In genomic region chr13:100100115-100100879, GRCh38 we compare ENCODE assay signal across 10 cellular contexts. TPM values are rescaled to one million over a fixed set of nuclear protein-coding genes. Genes with fewer than 3 reads are reported as not detected.
DNase-seq lines count a peak whose midpoint lies in the region; ATAC-seq, FAIRE-seq and TF ChIP-seq lines count a peak whose summit lies in the region.
"Had no signal": no experiment of that assay in that cellular context is flagged by ENCODE, and none has a peak within 500 bp of the region (broad histone marks: within the 10 kb centered on the region; RNA-seq: fewer than 3 reads in every experiment).

No MANE protein-coding gene starts in this region.

- no peak overlapping the region for H2AFZ ChIP-seq in K562 (ENCODE audit: low read depth, low read length)

- intact Hi-C loops in K562 (cut with micrococcal nuclease) (no loop called here), stomach (cut with DNase I; ENCODE audit: low total_unique reads) (no loop called here)

- no peak for TF ChIP-seq POLR2A in K562 (conservative IDR thresholded peaks at IDR 0.05)
- TF ChIP-seq POLR2A in stomach (IDR thresholded peaks at IDR 0.05): no peak

- peak; percentile 11 for FAIRE-seq in K562 (lab: Jason Lieb, UNC)

- no peak for TF ChIP-seq EP300 in K562 (IDR thresholded peaks at IDR 0.05; ENCODE audit: low read length)
- no peak for TF ChIP-seq EP300 in stomach (IDR thresholded peaks at IDR 0.05)

- no peak overlapping the region for H3K9ac ChIP-seq in K562 (ENCODE audit: insufficient read depth in 1 of 2, low read depth in 2 of 2, low read length in 2 of 2)

- H3K79me2 ChIP-seq in K562 (ENCODE audit: control insufficient read depth, insufficient read depth, low read length): no peaks in the 10 kb centered on the region

- H3K9me3 ChIP-seq in K562 (replicated peaks; ENCODE audit: control insufficient read depth, insufficient read depth, low read depth, low read length) (no peaks in the 10 kb centered on the region), stomach (no peaks in the 10 kb centered on the region), BE2C (no peaks in the 10 kb centered on the region)

- H3K27ac ChIP-seq in K562 (ENCODE audit: extremely low read depth, low read depth, low read length) (peak overlapping the region; percentile 48; the same call in 1 of the 3 replicates), stomach (peak overlapping the region; percentile 45 to 80 (median 71))

- H3K4me3 ChIP-seq in K562 (no peak overlapping the region), kidney epithelial cell (ENCODE audit: low read depth, low read length) (no peak overlapping the region), stomach (no peak overlapping the region), BE2C (ENCODE audit: low read depth, low read length) (no peak overlapping the region)

- H4K20me1 ChIP-seq in K562 (replicated peaks; ENCODE audit: control insufficient read depth, insufficient read depth, low read length): no peaks in the 10 kb centered on the region

- H3K9me1 ChIP-seq in K562 (ENCODE audit: control insufficient read depth, insufficient read depth, low read length): no peaks in the 10 kb centered on the region

- H3K4me2 ChIP-seq in K562 (ENCODE audit: insufficient read depth, low read length): no peak overlapping the region

- peak; percentile 42 for DNase-seq in HK-2 (ENCODE audit: unreplicated experiment)
- peak in 1 of 4 experiments; percentile 9 for DNase-seq in K562 (ENCODE audit: extremely low read depth in 1 of 4, low spot score in 3 of 4)
- DNase-seq in kidney epithelial cell (ENCODE audit: low read depth): peak; percentile 82
- peak; percentile 53 for DNase-seq in stomach
- DNase-seq in BE2C: no peak
- no peak for DNase-seq in activated CD4-positive, alpha-beta T cell treated with anti-CD3 and anti-CD28 coated beads for 4 hours
- DNase-seq: activated CD4-positive, alpha-beta T cell treated with anti-CD3 and anti-CD28 coated beads, Interleukin-2, amount 50 U/mL, for 1 hour; KG1 had no signal

- H3K4me1 ChIP-seq in K562 (replicated peaks in 1 of 2; ENCODE audit: control insufficient read depth in 2 of 2, insufficient read depth in 2 of 2, low read length in 2 of 2) (peaks cover 3 to 4% of the 10 kb centered on the region in 2 experiments; a peak in 2 of 5 replicates), stomach (peaks cover 26 to 60% (median 42%) of the 10 kb centered on the region in 4 donors), BE2C (no peaks in the 10 kb centered on the region)

- POLR2A ChIA-PET in K562 (lab: Yijun Ruan, JAX): no interaction called here

- WGBS in K562 (ENCODE audit: insufficient coverage, low coverage, missing lambda C conversion rate): 17% methylated on average over 8 of the region's 10 CpGs
- WGBS in stomach, 5 donors: 26 to 37% (median 34%) methylated on average over 10 of the region's 10 CpGs

- in situ Hi-C loops in K562 (cut with MboI): no loop called here

- BruUV-seq in K562 (replicated peaks; lab: Mats Ljungman, UMichigan): no TSS peak

- H3K27me3 ChIP-seq in K562 (ENCODE audit: control insufficient read depth in 2 of 2, insufficient read depth in 2 of 2, low read length in 2 of 2) (no peaks in the 10 kb centered on the region), kidney epithelial cell (ENCODE audit: control insufficient read depth, insufficient read depth, low read length) (no peaks in the 10 kb centered on the region), stomach (no peaks in the 10 kb centered on the region), BE2C (no peaks in the 10 kb centered on the region)

- TF ChIP-seq RAD21 in K562 (CRISPR knock-in tag; conservative IDR thresholded peaks at IDR 0.05 in 1 of 2, IDR thresholded peaks at IDR 0.05 in 1 of 2): no peak

- no peak for TF ChIP-seq CTCF in K562 (IDR thresholded peaks at IDR 0.05 in 2 of 3, conservative IDR thresholded peaks at IDR 0.05 in 1 of 3; ENCODE audit: insufficient read depth in 2 of 3, low read depth in 1 of 3, low read length in 3 of 3)
- no peak for TF ChIP-seq CTCF in kidney epithelial cell (IDR thresholded peaks at IDR 0.05; ENCODE audit: insufficient read depth, low read length, poor library complexity, severe bottlenecking)
- TF ChIP-seq CTCF in stomach (IDR thresholded peaks at IDR 0.05): no peak
- no peak for TF ChIP-seq CTCF in BE2C (IDR thresholded peaks at IDR 0.05; ENCODE audit: low read depth, low read length)

- CTCF ChIA-PET in K562 (lab: Yijun Ruan, JAX; ENCODE audit: low intra/inter-chr PET ratio): no interaction called here

- ATAC-seq in K562 (no peak; the same call in 2 of the 3 replicates), HG02798 (IDR thresholded peaks at IDR 0.05; ENCODE audit: poor library complexity, unreplicated experiment) (no peak), GM21825 (IDR thresholded peaks at IDR 0.05; ENCODE audit: unreplicated experiment) (no peak)

- H3K36me3 ChIP-seq in K562 (ENCODE audit: control insufficient read depth, insufficient read depth, low read length) (no peaks in the 10 kb centered on the region), kidney epithelial cell (ENCODE audit: control insufficient read depth, insufficient read depth, low read length) (no peaks in the 10 kb centered on the region), stomach (peaks cover 0 to 19% (median 16%) of the 10 kb centered on the region in 4 donors), BE2C (no peaks in the 10 kb centered on the region)

TF ChIP-seq in K562, 482 proteins besides CTCF, POLR2A, EP300 and RAD21 (continues in another document):
- TF ChIP-seq ZFP1 (CRISPR knock-in tag; IDR thresholded peaks at IDR 0.05): no peak
- TF ChIP-seq ZNF740 (CRISPR knock-in tag; IDR thresholded peaks at IDR 0.05): no peak
- no peak for TF ChIP-seq ZNF740 (tag; IDR thresholded peaks at IDR 0.05)
- TF ChIP-seq FOSL1 (tag; conservative IDR thresholded peaks at IDR 0.05): peak; percentile 46; the same call in 1 of the 2 replicates
- TF ChIP-seq FOXP1 (CRISPR knock-in tag; IDR thresholded peaks at IDR 0.05): no peak
- no peak for TF ChIP-seq CHD4 (IDR thresholded peaks at IDR 0.05; ENCODE audit: insufficient read depth, insufficient replicate concordance, low read depth, low read length, poor library complexity, severe bottlenecking)
- peak; percentile 32; the same call in 1 of the 2 replicates for TF ChIP-seq ATF3 (IDR thresholded peaks at IDR 0.05)
- TF ChIP-seq ATF3 (CRISPR knock-in tag; conservative IDR thresholded peaks at IDR 0.05): no peak
- TF ChIP-seq BRCA1 (IDR thresholded peaks at IDR 0.05): no peak
- no peak for TF ChIP-seq BRCA1 (CRISPR knock-in tag; IDR thresholded peaks at IDR 0.05)

RNA-seq across cellular contexts. Expression of gene PCCA, which starts 11.4 kb away (rescaled TPM):
- 20.8 and 54.4 TPM in 2 replicates for total RNA-seq in K562 (2011; cell fraction: chromatin; rRNA removed; ENCODE audit: low replicate concordance)
- 10.3 and 13.6 TPM in 2 replicates for total RNA-seq in K562 (2011; cell fraction: nucleolus; rRNA removed)
- 24.3 and 47.7 TPM in 2 replicates for total RNA-seq in K562 (2011; cell fraction: nucleoplasm; rRNA removed)
- total RNA-seq in K562 (2014; rRNA removed): 6.6 and 8.1 TPM in 2 replicates
- total RNA-seq in K562 (2014; rRNA removed; fragmentation: Illumina TruSeq; extraction: Trizol): 11.2 and 13.8 TPM in 2 replicates
- 8.1 and 10.6 TPM in 2 replicates for total RNA-seq in K562 (2015; rRNA removed; fragmentation: Illumina TruSeq; extraction: Trizol)
- 10.5 and 14.1 TPM in 2 replicates for total RNA-seq in K562 (2021)
- polyA plus RNA-seq in K562 (2011; rRNA removed): 7.7 and 9.7 TPM in 2 replicates
- polyA plus RNA-seq in K562 (2011; cell fraction: cytosol; rRNA removed): 3.0 and 3.8 TPM in 2 replicates
- polyA plus RNA-seq in K562 (2011; cell fraction: nucleus; rRNA removed): 7.1 and 7.2 TPM in 2 replicates
- polyA plus RNA-seq in K562 (2012): 9.1 and 10.5 TPM in 2 replicates
- 9.4 and 10.2 TPM in 2 replicates for polyA plus RNA-seq in K562 (2014; fragmentation: Illumina TruSeq; extraction: Trizol)
- 1 to 10 TPM; 5.2 to 5.5 TPM for polyA plus RNA-seq in K562 (2014; fragmentation: Nextera tagmentation; extraction: Ambion mirVana)
- polyA plus RNA-seq in K562 (2014; rRNA removed): 11.1 and 11.3 TPM in 2 replicates
- polyA minus RNA-seq in K562 (2011; rRNA and poly(A)+ RNA removed): 28.1 and 28.7 TPM in 2 replicates
- 3.8 and 5.3 TPM in 2 replicates for polyA minus RNA-seq in K562 (2011; cell fraction: cytosol; rRNA and poly(A)+ RNA removed)
- polyA minus RNA-seq in K562 (2011; cell fraction: nucleus; rRNA and poly(A)+ RNA removed): 10.4 and 15.6 TPM in 2 replicates
- total RNA-seq in kidney epithelial cell: 15.7 and 34.5 TPM in 2 replicates
- 100 to 1,000 TPM in 3 of 5 donors, 10 to 100 TPM in 2; 76.4 to 140 (median 114) TPM for total RNA-seq in stomach
- 10 to 100 TPM; 31.4 to 42.6 (median 33.1) TPM for polyA plus RNA-seq in stomach
- polyA plus RNA-seq in BE2C (2012; ENCODE audit: insufficient read depth, insufficient read length, low read depth): 9.7 TPM

Comparison
In these comparisons a context has a peak if more than half of its experiments do, and no peak if none do; other contexts are left out.
1. DNase-seq: peak in HK-2 (single experiment), kidney epithelial cell (single experiment) and stomach (single experiment); none in BE2C (single experiment) and activated CD4-positive, alpha-beta T cell treated with anti-CD3 and anti-CD28 coated beads for 4 hours (0 of 2).